ENCODE assay signal across 8 cellular contexts in the genomic region with DNA sequence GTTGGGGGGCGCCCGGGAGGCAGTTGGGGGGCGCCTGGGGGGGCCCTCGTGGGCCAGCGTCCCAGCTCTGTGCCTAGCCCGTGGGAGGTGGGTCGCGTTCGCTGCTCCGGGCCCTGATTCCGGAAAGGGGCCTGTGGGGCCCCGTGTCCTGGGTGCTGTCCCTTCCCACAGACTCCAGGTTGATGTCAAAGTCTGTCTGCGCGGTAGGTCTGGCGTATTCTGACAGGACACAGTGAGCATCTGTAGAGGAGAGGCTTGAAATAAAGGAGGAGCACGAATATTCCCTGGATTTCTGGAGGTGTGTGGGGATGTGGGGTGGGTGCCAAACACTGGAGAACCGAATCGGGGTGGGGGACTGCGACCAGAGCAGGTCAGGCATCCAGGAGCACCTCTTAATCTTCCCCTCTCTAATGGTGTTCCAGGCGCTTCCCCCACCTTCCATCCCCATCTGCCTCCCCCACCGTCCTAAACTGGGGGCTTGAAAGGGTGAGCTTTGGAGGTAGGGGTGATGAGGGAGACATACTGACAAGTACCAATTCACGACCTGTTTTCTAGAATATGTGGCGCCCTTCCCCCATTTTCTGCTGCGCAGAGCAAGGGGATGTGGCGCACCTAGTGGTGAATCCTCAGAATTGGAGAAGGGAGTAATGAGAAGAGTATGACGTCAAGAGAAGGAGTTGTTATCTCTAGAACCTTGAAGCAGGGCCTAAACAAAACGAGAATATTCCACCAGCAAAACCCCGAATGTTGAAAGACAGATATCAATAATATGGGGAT. TPM values are rescaled to one million over a fixed set of nuclear protein-coding genes. Genes with fewer than 3 reads are reported as not detected.
A peak's percentile ranks its signal among the peaks of the same experiment; 100 is the strongest.
DNase-seq lines count a peak whose midpoint lies in the region; ATAC-seq and TF ChIP-seq lines count a peak whose summit lies in the region.

No MANE protein-coding gene starts in this region.

- peak; percentile 35 for ATAC-seq in HG03442 (IDR thresholded peaks at IDR 0.05; ENCODE audit: unreplicated experiment)
- peak; percentile 72 for ATAC-seq in effector memory CD8-positive, alpha-beta T cell (replicated peaks)
- ATAC-seq in stimulated activated naive CD8-positive, alpha-beta T cell treated with anti-CD3 and anti-CD28 coated beads, Interleukin-15, Interleukin-2, amounts not matched to agents 100 U/mL and 50 U/mL, for 24 hours, result peak; percentile 62
- ATAC-seq in HG03565 (IDR thresholded peaks at IDR 0.05; ENCODE audit: unreplicated experiment), result no peak

- DNase-seq in GM13976 (ENCODE audit: low spot score), result peak; percentile 32
- DNase-seq in activated CD4-positive, alpha-beta memory T cell treated with anti-CD3 and anti-CD28 coated beads for 36 hours, result peak; percentile 69
- peak; percentile 28 to 30 (median 29) for DNase-seq in effector memory CD8-positive, alpha-beta T cell
- peak; percentile 37 for DNase-seq in stimulated activated naive CD8-positive, alpha-beta T cell treated with anti-CD3 and anti-CD28 coated beads, Interleukin-15, Interleukin-2, amounts not matched to agents 100 U/mL and 50 U/mL, for 24 hours
- DNase-seq in amniotic stem cell (lab: John Stamatoyannopoulos, UW), result no peak

- intact Hi-C loops in activated CD4-positive, alpha-beta memory T cell treated with anti-CD3 and anti-CD28 coated beads for 36 hours (cut with micrococcal nuclease), result loop anchor here (5.0 to 10.0 kb wide), 5 partner anchors 60 to 1247 kb away; a partner anchor contains a TSS

- no peaks in the 10 kb centered on the region for H3K36me3 Mint-ChIP-seq in activated CD4-positive, alpha-beta memory T cell treated with anti-CD3 and anti-CD28 coated beads for 36 hours
- H3K36me3 Mint-ChIP-seq in effector memory CD8-positive, alpha-beta T cell (ENCODE audit: insufficient read depth), result peaks cover 11% of the 10 kb centered on the region

- 0 to 5% methylated on average over 1 to 4 of the region's 28 CpGs for WGBS in mesodermal cell (ENCODE audit: insufficient coverage in 2 of 2), 2 experiments

- no peaks in the 10 kb centered on the region for H3K36me3 ChIP-seq in mesodermal cell (ENCODE audit: control insufficient read depth, insufficient read depth, low read length)

- in situ Hi-C loops in GM13976 (cut with MboI; ENCODE audit: low sequenced_read_pairs, unreplicated experiment), result no loop called here

- no peaks in the 10 kb centered on the region for H3K27me3 Mint-ChIP-seq in activated CD4-positive, alpha-beta memory T cell treated with anti-CD3 and anti-CD28 coated beads for 36 hours
- H3K27me3 Mint-ChIP-seq in effector memory CD8-positive, alpha-beta T cell, result no peaks in the 10 kb centered on the region

- H3K9me3 ChIP-seq in mesodermal cell (ENCODE audit: control insufficient read depth, low read length), result no peaks in the 10 kb centered on the region

- TF ChIP-seq CTCF in GM13976 (IDR thresholded peaks at IDR 0.05; ENCODE audit: borderline replicate concordance, control extremely low read depth, extremely low read depth, insufficient read depth, missing control alignments), result peak; percentile 39

- no peaks in the 10 kb centered on the region for H3K4me1 ChIP-seq in mesodermal cell (ENCODE audit: control insufficient read depth, insufficient read depth, low read length, poor library complexity, severe bottlenecking)

- POLR2A ChIA-PET in activated CD4-positive, alpha-beta memory T cell treated with anti-CD3 and anti-CD28 coated beads for 36 hours (lab: Charles Lee), result no interaction called here

- H3K4me1 Mint-ChIP-seq in activated CD4-positive, alpha-beta memory T cell treated with anti-CD3 and anti-CD28 coated beads for 36 hours (ENCODE audit: low read depth), result peaks cover 16% of the 10 kb centered on the region
- H3K4me1 Mint-ChIP-seq in effector memory CD8-positive, alpha-beta T cell (ENCODE audit: low read depth in 2 of 2), result peaks cover 13% of the 10 kb centered on the region in 2 donors

- no peak overlapping the region for H3K27ac ChIP-seq in mesodermal cell (ENCODE audit: low read depth, low read length, severe bottlenecking)

- CTCF ChIA-PET in activated CD4-positive, alpha-beta memory T cell treated with anti-CD3 and anti-CD28 coated beads for 36 hours (lab: Charles Lee), result no interaction called here

- peak overlapping the region; percentile 90 for H3K4me3 Mint-ChIP-seq in activated CD4-positive, alpha-beta memory T cell treated with anti-CD3 and anti-CD28 coated beads for 36 hours
- H3K4me3 Mint-ChIP-seq in effector memory CD8-positive, alpha-beta T cell, result peak overlapping the region; percentile 96 to 97

- peak overlapping the region; percentile 45 for H3K4me3 ChIP-seq in mesodermal cell (ENCODE audit: extremely low read depth, insufficient read depth, low read length, poor library complexity, severe bottlenecking)

- H3K27ac Mint-ChIP-seq in activated CD4-positive, alpha-beta memory T cell treated with anti-CD3 and anti-CD28 coated beads for 36 hours, result peak overlapping the region; percentile 75
- peak overlapping the region; percentile 90 to 96 for H3K27ac Mint-ChIP-seq in effector memory CD8-positive, alpha-beta T cell

- no peaks in the 10 kb centered on the region for H3K9me3 Mint-ChIP-seq in activated CD4-positive, alpha-beta memory T cell treated with anti-CD3 and anti-CD28 coated beads for 36 hours
- H3K9me3 Mint-ChIP-seq in effector memory CD8-positive, alpha-beta T cell, result no peaks in the 10 kb centered on the region

RNA-seq across cellular contexts. Expression of a gene that starts 0.9 kb away (rescaled TPM):
- total RNA-seq in activated CD4-positive, alpha-beta memory T cell treated with anti-CD3 and anti-CD28 coated beads for 36 hours, result 1 to 10 TPM; 4.0 to 4.1 TPM
- 3.1 TPM for polyA plus RNA-seq in mesodermal cell (2013, experiment 1 of 2)
- 2.6 TPM for polyA plus RNA-seq in mesodermal cell (2013, experiment 2 of 2)

RNA-seq across cellular contexts. Expression of a gene that starts 52.8 kb away (rescaled TPM):
- 10 to 100 TPM in 1 of 2 experiments, 1 to 10 TPM in 1; 7.5 to 10.0 TPM for total RNA-seq in activated CD4-positive, alpha-beta memory T cell treated with anti-CD3 and anti-CD28 coated beads for 36 hours
- polyA plus RNA-seq in mesodermal cell (2013, experiment 1 of 2), result 9.2 TPM
- 8.9 TPM for polyA plus RNA-seq in mesodermal cell (2013, experiment 2 of 2)
